7 cellular contexts compared by ENCODE assay signal in genomic region chr15:63970723-63971426, GRCh38.
DNase-seq lines count a peak whose midpoint lies in the region; ATAC-seq lines count a peak whose summit lies in the region.

No MANE protein-coding gene starts in this region.

- H3K27ac Mint-ChIP-seq in T-helper 17 cell: peak overlapping the region; percentile 97

- H2BK120ac ChIP-seq in neuronal stem cell (ENCODE audit: low read depth, low read length): no peak overlapping the region

- H3K4me1 ChIP-seq in neuronal stem cell (ENCODE audit: control insufficient read depth in 2 of 2, insufficient read depth in 1 of 2, low read depth in 1 of 2, low read length in 2 of 2): peaks cover 17 to 28% of the 10 kb centered on the region in 2 donors

- no peak overlapping the region for H2BK12ac ChIP-seq in neuronal stem cell (ENCODE audit: low read length)

- H3K27me3 ChIP-seq in neuronal stem cell (ENCODE audit: control insufficient read depth in 3 of 3, insufficient read depth in 3 of 3, low read depth in 1 of 3, low read length in 3 of 3): no peaks in the 10 kb centered on the region

- H3K4me2 ChIP-seq in neuronal stem cell (ENCODE audit: insufficient read depth, low read length, poor library complexity, severe bottlenecking): no peak overlapping the region

- peaks cover 24% of the 10 kb centered on the region for H3K4me1 Mint-ChIP-seq in T-helper 17 cell

- H3K4me3 ChIP-seq in neuronal stem cell (ENCODE audit: low read length in 2 of 2): no peak overlapping the region

- WGBS in neuronal stem cell (ENCODE audit: extremely low coverage in 2 of 2, insufficient read length in 2 of 2, insufficient replicate concordance in 1 of 2), 2 donors: no CpG with 5 or more reads among the region's 3 CpGs

- no peak overlapping the region for H3K27ac ChIP-seq in neuronal stem cell (replicated peaks; ENCODE audit: low read length)

- H3K9me3 ChIP-seq in T-helper 17 cell (ENCODE audit: control insufficient read depth, low read length, poor library complexity, severe bottlenecking) (no peaks in the 10 kb centered on the region), neuronal stem cell (replicated peaks in 1 of 2; ENCODE audit: control insufficient read depth in 2 of 2, insufficient read depth in 1 of 2, low read depth in 1 of 2, low read length in 2 of 2) (peaks cover 0 to 2% of the 10 kb centered on the region in 2 donors)

- H3K23ac ChIP-seq in neuronal stem cell (ENCODE audit: low read depth, low read length, poor library complexity): no peak overlapping the region

- no peak overlapping the region for H2BK5ac ChIP-seq in neuronal stem cell (ENCODE audit: low read length)

- H2AK5ac ChIP-seq in neuronal stem cell (ENCODE audit: low read depth, low read length): no peak overlapping the region

- H3K14ac ChIP-seq in neuronal stem cell (ENCODE audit: low read length): no peak overlapping the region

- peak overlapping the region; percentile 18 for H2AFZ ChIP-seq in neuronal stem cell (ENCODE audit: low read length)

- no peak overlapping the region for H3K18ac ChIP-seq in neuronal stem cell (ENCODE audit: low read length)

- H3K9ac ChIP-seq in neuronal stem cell (ENCODE audit: low read depth, low read length, poor library complexity): no peak overlapping the region

- ATAC-seq in GM18909 (IDR thresholded peaks at IDR 0.05; ENCODE audit: poor library complexity, unreplicated experiment): peak; percentile 90
- peak; percentile 88 for ATAC-seq in HG02610 (IDR thresholded peaks at IDR 0.05; ENCODE audit: unreplicated experiment)
- peak; percentile 63 for ATAC-seq in T-helper 17 cell

- no peaks in the 10 kb centered on the region for H3K36me3 ChIP-seq in neuronal stem cell (replicated peaks in 1 of 2; ENCODE audit: control insufficient read depth in 2 of 2, insufficient read depth in 2 of 2, low read length in 2 of 2)

- H2BK15ac ChIP-seq in neuronal stem cell (ENCODE audit: low read length): no peak overlapping the region

- DNase-seq in T-helper 17 cell (no peak), neuronal stem cell (ENCODE audit: low spot score) (no peak), NCI-H1417 (lab: John Stamatoyannopoulos, UW) (no peak), NK-92 (lab: John Stamatoyannopoulos, UW; ENCODE audit: unreplicated experiment) (no peak), NCI-H748 treated with DMSO at 0.1 percent for 48 hours (lab: John Stamatoyannopoulos, UW) (no peak)

- H4K8ac ChIP-seq in neuronal stem cell (ENCODE audit: low read depth, low read length): no peak overlapping the region

- peaks cover 5% of the 10 kb centered on the region for H3K27me3 Mint-ChIP-seq in T-helper 17 cell

- H3K79me1 ChIP-seq in neuronal stem cell (ENCODE audit: low read depth, low read length): no peaks in the 10 kb centered on the region

- H3K36me3 Mint-ChIP-seq in T-helper 17 cell (ENCODE audit: low read depth): peaks cover 1% of the 10 kb centered on the region

- H3K4me3 Mint-ChIP-seq in T-helper 17 cell: peak overlapping the region; percentile 79

- no peak overlapping the region for H4K91ac ChIP-seq in neuronal stem cell (ENCODE audit: low read depth, low read length, poor library complexity)

- H3K4ac ChIP-seq in neuronal stem cell (ENCODE audit: low read length): no peak overlapping the region
